Comparison of ENCODE assay signal across 16 cellular contexts in genomic region chr2:232367591-232368233, GRCh38. TPM values are rescaled to one million over a fixed set of nuclear protein-coding genes. Genes with fewer than 3 reads are reported as not detected.
DNase-seq lines count a peak whose midpoint lies in the region; ATAC-seq, FAIRE-seq and TF ChIP-seq lines count a peak whose summit lies in the region.
"Had no signal": no experiment of that assay in that cellular context is flagged by ENCODE, and none has a peak within 500 bp of the region (broad histone marks: within the 10 kb centered on the region; RNA-seq: fewer than 3 reads in every experiment).

No MANE protein-coding gene starts in this region.

- H3K4me3 Mint-ChIP-seq in HFFc6 (no peak overlapping the region), nephron progenitor cell (no peak overlapping the region)
- H3K4me3 Mint-ChIP-seq: central memory CD8-positive, alpha-beta T cell; mesothelial cell of epicardium had no signal

- H3K27ac Mint-ChIP-seq in HFFc6 (no peak overlapping the region), nephron progenitor cell (no peak overlapping the region)
- H3K27ac Mint-ChIP-seq: activated T-helper 2 cell treated with anti-CD3 and anti-CD28 coated beads, Interferon-gamma antibody, Interleukin-2, Interleukin-4, amounts not matched to agents 10 μg/mL and 5 μg/mL and 100 μg/mL, durations not matched to agents 14 hours and 24 hours and 36 hours; mesothelial cell of epicardium had no signal

- H3K27me3 ChIP-seq in bronchial epithelial cell (ENCODE audit: control insufficient read depth, insufficient read depth, low read length): no peaks in the 10 kb centered on the region

- TF ChIP-seq CTCF in HFFc6 (IDR thresholded peaks at IDR 0.05) (peak; percentile 36), bronchial epithelial cell (IDR thresholded peaks at IDR 0.05; ENCODE audit: insufficient read depth, low read length, severe bottlenecking) (peak; percentile 10), nephron progenitor cell (IDR thresholded peaks at IDR 0.05) (peak; percentile 20)

- H3K36me3 ChIP-seq in bronchial epithelial cell (ENCODE audit: control insufficient read depth, insufficient read depth, low read length): no peaks in the 10 kb centered on the region
- H3K36me3 ChIP-seq: HAP-1 had no signal

- H3K9me3 Mint-ChIP-seq in HFFc6: no peaks in the 10 kb centered on the region
- H3K9me3 Mint-ChIP-seq in nephron progenitor cell: no peaks in the 10 kb centered on the region
- H3K9me3 Mint-ChIP-seq: activated T-helper 2 cell treated with anti-CD3 and anti-CD28 coated beads, Interferon-gamma antibody, Interleukin-2, Interleukin-4, amounts not matched to agents 10 μg/mL and 5 μg/mL and 100 μg/mL, durations not matched to agents 14 hours and 24 hours and 36 hours; central memory CD8-positive, alpha-beta T cell; mesothelial cell of epicardium had no signal

- peaks cover 11% of the 10 kb centered on the region; the same call in 1 of the 2 replicates for H3K27me3 Mint-ChIP-seq in HFFc6 (ENCODE audit: insufficient read depth)
- peaks cover 17% of the 10 kb centered on the region for H3K27me3 Mint-ChIP-seq in nephron progenitor cell (ENCODE audit: low read depth, poor library complexity)
- H3K27me3 Mint-ChIP-seq: central memory CD8-positive, alpha-beta T cell had no signal

- FAIRE-seq in bronchial epithelial cell (lab: Jason Lieb, UNC) (no peak), RCC 7860 (lab: Jason Lieb, UNC) (no peak)

- H3K4me1 Mint-ChIP-seq in HFFc6 (ENCODE audit: low read depth): peaks cover 20% of the 10 kb centered on the region
- peaks cover 19% of the 10 kb centered on the region for H3K4me1 Mint-ChIP-seq in nephron progenitor cell

- peak; percentile 18 for DNase-seq in COLO668 (lab: John Stamatoyannopoulos, UW; ENCODE audit: unreplicated experiment)
- DNase-seq in HFFc6: no peak
- no peak for DNase-seq in bronchial epithelial cell (ENCODE audit: low read depth)
- DNase-seq in nephron progenitor cell: peak; percentile 41
- no peak for DNase-seq in RCC 7860 (ENCODE audit: low spot score)
- no peak for DNase-seq in CD1c-positive myeloid dendritic cell (ENCODE audit: extremely low spot score)
- no peak for DNase-seq in activated CD4-positive, CD25-positive, alpha-beta regulatory T cell treated with anti-CD3 and anti-CD28 coated beads, Interleukin-2, amount 50 U/mL, for 72 hours
- DNase-seq: activated CD4-positive, CD25-positive, alpha-beta regulatory T cell; NCI-H1092; retina had no signal

- no peak for ATAC-seq in GM18870 (IDR thresholded peaks at IDR 0.05; ENCODE audit: unreplicated experiment)

- H3K4me3 ChIP-seq in bronchial epithelial cell (ENCODE audit: low read depth, low read length): no peak overlapping the region
- H3K4me3 ChIP-seq: HAP-1 had no signal

- no peaks in the 10 kb centered on the region for H3K36me3 Mint-ChIP-seq in HFFc6 (ENCODE audit: low read depth)
- no peaks in the 10 kb centered on the region for H3K36me3 Mint-ChIP-seq in nephron progenitor cell (ENCODE audit: low read depth)
- H3K36me3 Mint-ChIP-seq: mesothelial cell of epicardium had no signal

RNA-seq across cellular contexts. Expression of gene ALPP, which starts 10.8 kb away (rescaled TPM):
- total RNA-seq in HFFc6 (2021; fragmentation: NEBNext Ultra II Directional; extraction: Animal tissue kit (Norgen Biotek cat#: 25700)): not detected
- not detected in 2 replicates for total RNA-seq in bronchial epithelial cell
- total RNA-seq: activated T-helper 2 cell treated with anti-CD3 and anti-CD28 coated beads, Interferon-gamma antibody, Interleukin-2, Interleukin-4, amounts not matched to agents 10 μg/mL and 5 μg/mL and 100 μg/mL, durations not matched to agents 14 hours and 24 hours and 36 hours; glomerular endothelial cell; mesothelial cell of epicardium had no signal

RNA-seq across cellular contexts. Expression of gene ALPG, which starts 38.9 kb away (rescaled TPM):
- total RNA-seq in HFFc6 (2021; fragmentation: NEBNext Ultra II Directional; extraction: Animal tissue kit (Norgen Biotek cat#: 25700)): not detected
- not detected in 2 replicates for total RNA-seq in bronchial epithelial cell
- total RNA-seq: activated T-helper 2 cell treated with anti-CD3 and anti-CD28 coated beads, Interferon-gamma antibody, Interleukin-2, Interleukin-4, amounts not matched to agents 10 μg/mL and 5 μg/mL and 100 μg/mL, durations not matched to agents 14 hours and 24 hours and 36 hours; glomerular endothelial cell; mesothelial cell of epicardium had no signal

Comparison
In these comparisons a context has a peak if more than half of its experiments do, and no peak if none do; other contexts are left out.
1. DNase-seq: peak in COLO668 (single experiment) and nephron progenitor cell (single experiment); none in HFFc6 (single experiment), bronchial epithelial cell (single experiment), RCC 7860 (single experiment), CD1c-positive myeloid dendritic cell (single experiment) and activated CD4-positive, CD25-positive, alpha-beta regulatory T cell treated with anti-CD3 and anti-CD28 coated beads, Interleukin-2, amount 50 U/mL, for 72 hours (single experiment).
2. Peak in every context shown above with its lines, with median percentiles within 50 percentile points of each other: CTCF ChIP-seq.